Comparison of ENCODE assay signal across 8 cellular contexts in the genomic region with DNA sequence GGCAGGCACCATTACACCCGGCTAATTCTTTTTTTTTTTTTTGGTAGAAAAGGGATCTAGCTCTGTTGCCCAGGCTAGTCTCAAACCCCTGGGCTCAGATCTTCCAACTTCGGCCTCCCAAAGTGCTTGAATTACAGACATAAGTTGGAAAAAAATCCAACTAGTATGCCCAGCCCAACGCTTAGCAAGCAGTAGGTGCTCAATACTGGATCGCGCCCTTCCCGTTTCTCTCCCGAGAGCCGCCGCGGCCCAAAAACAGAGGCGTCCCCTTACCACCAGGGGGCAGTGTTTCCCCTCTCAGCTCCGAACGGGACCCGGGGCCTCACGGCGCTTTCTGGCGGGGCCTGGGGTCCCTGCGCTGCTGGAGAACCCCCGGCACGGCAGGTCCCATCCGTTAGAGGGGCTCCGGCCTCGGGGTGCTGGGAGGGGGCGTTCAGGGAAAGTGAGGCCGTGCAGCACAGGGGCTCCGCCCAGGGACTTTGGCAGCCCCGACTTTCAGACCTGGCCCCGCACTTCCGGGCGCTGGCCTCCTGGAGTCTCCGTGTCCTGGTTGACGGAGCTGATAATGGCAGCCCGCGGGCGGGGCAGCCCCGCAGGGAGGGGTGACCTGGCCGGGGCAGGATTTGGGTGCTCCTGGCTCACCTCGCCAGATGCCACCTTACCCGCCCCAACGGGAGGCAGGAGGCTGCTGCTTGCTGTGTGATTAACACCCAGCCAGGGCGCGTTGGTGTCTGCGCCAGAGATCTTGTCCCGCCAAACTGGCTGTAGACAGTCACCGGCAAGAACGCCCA. TPM values are rescaled to one million over a fixed set of nuclear protein-coding genes. Genes with fewer than 3 reads are reported as not detected.
DNase-seq lines count a peak whose midpoint lies in the region; ATAC-seq, FAIRE-seq and TF ChIP-seq lines count a peak whose summit lies in the region.

No MANE protein-coding gene starts in this region.

- FAIRE-seq in GM12892 (lab: Jason Lieb, UNC) = no peak

- H3K9ac ChIP-seq in mesendoderm (ENCODE audit: low read length) = peak overlapping the region; percentile 77

- H3K4me1 ChIP-seq in effector memory CD4-positive, alpha-beta T cell (ENCODE audit: control insufficient read depth, insufficient read depth, low read length, poor library complexity, severe bottlenecking) = peaks cover 11% of the 10 kb centered on the region
- H3K4me1 ChIP-seq in mesendoderm (ENCODE audit: control insufficient read depth, low read depth, low read length) = no peaks in the 10 kb centered on the region

- no peaks in the 10 kb centered on the region for H3K79me1 ChIP-seq in mesendoderm (ENCODE audit: low read length)

- H2AK5ac ChIP-seq in mesendoderm (ENCODE audit: low read length) = no peak overlapping the region

- ATAC-seq in HG03432 (IDR thresholded peaks at IDR 0.05; ENCODE audit: unreplicated experiment) (peak; percentile 69), GM19397 (IDR thresholded peaks at IDR 0.05; ENCODE audit: unreplicated experiment) (no peak)

- peak overlapping the region; percentile 89 for H3K18ac ChIP-seq in mesendoderm (ENCODE audit: low read length)

- H3K36me3 ChIP-seq in effector memory CD4-positive, alpha-beta T cell (ENCODE audit: control insufficient read depth, insufficient read depth, low read length) = no peaks in the 10 kb centered on the region
- H3K36me3 ChIP-seq in mesendoderm (ENCODE audit: control insufficient read depth, insufficient read depth, low read length) = no peaks in the 10 kb centered on the region

- H2BK15ac ChIP-seq in mesendoderm (replicated peaks; ENCODE audit: low read depth) = no peak overlapping the region

- peak overlapping the region; percentile 86 for H3K4me3 ChIP-seq in effector memory CD4-positive, alpha-beta T cell (ENCODE audit: insufficient read depth, low read depth, low read length, poor library complexity, severe bottlenecking)
- peak overlapping the region; percentile 44 for H3K4me3 ChIP-seq in mesendoderm (ENCODE audit: low read length)

- peak overlapping the region; percentile 74 for H3K4ac ChIP-seq in mesendoderm (ENCODE audit: low read depth, low read length)

- H4K5ac ChIP-seq in mesendoderm (ENCODE audit: low read length) = no peak overlapping the region

- H4K8ac ChIP-seq in mesendoderm (ENCODE audit: low read depth, low read length) = no peak overlapping the region

- H3K27ac ChIP-seq in effector memory CD4-positive, alpha-beta T cell (ENCODE audit: insufficient read depth, low read length, poor library complexity, severe bottlenecking) = peak overlapping the region; percentile 76
- H3K27ac ChIP-seq in mesendoderm (ENCODE audit: low read depth, low read length) = no peak overlapping the region

- H3K23ac ChIP-seq in mesendoderm (ENCODE audit: low read length) = peak overlapping the region; percentile 24

- peak overlapping the region; percentile 91 for H3K4me2 ChIP-seq in mesendoderm (ENCODE audit: low read length)

- H3K56ac ChIP-seq in mesendoderm (ENCODE audit: low read length) = peak overlapping the region; percentile 94

- H2BK120ac ChIP-seq in mesendoderm (ENCODE audit: low read depth, low read length) = no peak overlapping the region

- TF ChIP-seq POLR2A in GM12892 (IDR thresholded peaks at IDR 0.05; ENCODE audit: low read depth, low read length) = no peak

- no CpG with 5 or more reads among the region's 46 CpGs for WGBS in mesendoderm (ENCODE audit: extremely low coverage, insufficient coverage, low lambda C conversion rate)

- DNase-seq in GM12892 (ENCODE audit: insufficient read length) (peak; percentile 86), NCI-H774 (lab: John Stamatoyannopoulos, UW) (peak; percentile 80), mesendoderm (peak; percentile 82)
- DNase-seq in activated CD8-positive, alpha-beta memory T cell treated with anti-CD3 and anti-CD28 coated beads for 1 hour (ENCODE audit: extremely low read depth in 1 of 2, low read depth in 1 of 2) = peak; percentile 68 to 81
- peak; percentile 68 to 76 (median 69) for DNase-seq in effector memory CD4-positive, alpha-beta T cell
- DNase-seq in stimulated activated CD8-positive, alpha-beta memory T cell treated with anti-CD3 and anti-CD28 coated beads, Interleukin-12 subunit alpha, Interleukin-12 subunit beta, amount 100 ng/mL, for 4 hours (ENCODE audit: low read depth) = peak; percentile 69

- no peak overlapping the region for H2BK5ac ChIP-seq in mesendoderm (ENCODE audit: low read length)

- H3K27me3 ChIP-seq in effector memory CD4-positive, alpha-beta T cell (replicated peaks; ENCODE audit: control insufficient read depth, insufficient read depth, low read length, poor library complexity, severe bottlenecking) = no peaks in the 10 kb centered on the region
- H3K27me3 ChIP-seq in mesendoderm (ENCODE audit: insufficient read depth, low read length, poor library complexity) = no peaks in the 10 kb centered on the region

- no peaks in the 10 kb centered on the region for H3K79me2 ChIP-seq in mesendoderm (ENCODE audit: control insufficient read depth, insufficient read depth, low read length)

- no peaks in the 10 kb centered on the region for H3K9me3 ChIP-seq in effector memory CD4-positive, alpha-beta T cell (ENCODE audit: control insufficient read depth, low read length)

RNA-seq across cellular contexts. Expression of a gene that starts 15.2 kb away (rescaled TPM):
- not detected for polyA plus RNA-seq in GM12892 (2012; ENCODE audit: missing spikeins)
- 1.2 TPM for polyA plus RNA-seq in mesendoderm (2013, experiment 1 of 2)
- polyA plus RNA-seq in mesendoderm (2013, experiment 2 of 2) = 1.0 TPM
